1 cellular context compared by ENCODE assay signal in genomic region chr1:110412576-110412975, GRCh38.
TF ChIP-seq lines count a peak whose summit lies in the region.

No MANE protein-coding gene starts in this region.

TF ChIP-seq in K562, 482 proteins besides CTCF, POLR2A, EP300 and RAD21 (continued from another document and continues in another):
- TF ChIP-seq ZBTB40 (IDR thresholded peaks at IDR 0.05) (peak; percentile 27; the same call in 1 of the 2 replicates), ZBTB40 (CRISPR knock-in tag; IDR thresholded peaks at IDR 0.05) (no peak), ZNF436 (CRISPR knock-in tag; IDR thresholded peaks at IDR 0.05) (no peak), TFAP4 (CRISPR knock-in tag; IDR thresholded peaks at IDR 0.05; ENCODE audit: borderline replicate concordance) (peak; percentile 35; the same call in 1 of the 2 replicates), MGA (IDR thresholded peaks at IDR 0.05) (peak; percentile 63; the same call in 1 of the 2 replicates), MYC (IDR thresholded peaks at IDR 0.05; ENCODE audit: low read depth, low read length) (peak; percentile 29; the same call in 1 of the 2 replicates), MYC (CRISPR knock-in tag; IDR thresholded peaks at IDR 0.05; ENCODE audit: borderline replicate concordance, low read depth) (no peak), CTBP1 (IDR thresholded peaks at IDR 0.05; ENCODE audit: borderline replicate concordance) (peak; percentile 65; the same call in 1 of the 2 replicates), ZNF197 (CRISPR knock-in tag; IDR thresholded peaks at IDR 0.05; ENCODE audit: low read depth) (peak; percentile 8; the same call in 1 of the 2 replicates), XRCC5 (IDR thresholded peaks at IDR 0.05; ENCODE audit: low read depth, low read length) (peak; percentile 95), BCOR (IDR thresholded peaks at IDR 0.05) (no peak), L3MBTL2 (IDR thresholded peaks at IDR 0.05) (peak; percentile 80), CCNT2 (IDR thresholded peaks at IDR 0.05; ENCODE audit: borderline replicate concordance, extremely low read depth, insufficient read length, low read depth, low read length) (no peak), BRD9 (IDR thresholded peaks at IDR 0.05; ENCODE audit: low read depth, partially characterized antibody) (peak; percentile 91), SMAD3 (CRISPR knock-in tag; conservative IDR thresholded peaks at IDR 0.05) (no peak), BCL6 (CRISPR knock-in tag; IDR thresholded peaks at IDR 0.05) (no peak), ZBTB7A (IDR thresholded peaks at IDR 0.05; ENCODE audit: borderline replicate concordance, control insufficient read depth, low read depth, low read length) (peak; percentile 27; the same call in 1 of the 2 replicates), DEAF1 (CRISPR knock-in tag; IDR thresholded peaks at IDR 0.05) (peak; percentile 98), FIP1L1 (IDR thresholded peaks at IDR 0.05; ENCODE audit: low read depth, low read length, poor library complexity, severe bottlenecking) (no peak), USF1 (CRISPR knock-in tag; IDR thresholded peaks at IDR 0.05) (peak; percentile 47), ZNF23 (CRISPR knock-in tag; IDR thresholded peaks at IDR 0.05) (no peak), TEAD1 (CRISPR knock-in tag; IDR thresholded peaks at IDR 0.05) (peak; percentile 44 to 81; a peak in 1 of 4 replicates), ZBTB33 (CRISPR knock-in tag; IDR thresholded peaks at IDR 0.05) (no peak), TBL1XR1 (IDR thresholded peaks at IDR 0.05; ENCODE audit: low read length in 2 of 2) (0 out of 4 replicates have a peak, but pooled peaks have one; percentile 35 to 82), KLF6 (CRISPR knock-in tag; IDR thresholded peaks at IDR 0.05; ENCODE audit: borderline replicate concordance) (0 out of 2 replicates have a peak, but pooled peaks have one; percentile 17), DMBX1 (CRISPR knock-in tag; IDR thresholded peaks at IDR 0.05; ENCODE audit: borderline replicate concordance) (no peak), NCOA6 (IDR thresholded peaks at IDR 0.05) (no peak), MAFF (IDR thresholded peaks at IDR 0.05; ENCODE audit: low read length) (peak; percentile 32; the same call in 1 of the 2 replicates), TSC22D4 (tag; IDR thresholded peaks at IDR 0.05) (no peak)
